Comparison of ENCODE assay signal across 8 cellular contexts in the genomic region with DNA sequence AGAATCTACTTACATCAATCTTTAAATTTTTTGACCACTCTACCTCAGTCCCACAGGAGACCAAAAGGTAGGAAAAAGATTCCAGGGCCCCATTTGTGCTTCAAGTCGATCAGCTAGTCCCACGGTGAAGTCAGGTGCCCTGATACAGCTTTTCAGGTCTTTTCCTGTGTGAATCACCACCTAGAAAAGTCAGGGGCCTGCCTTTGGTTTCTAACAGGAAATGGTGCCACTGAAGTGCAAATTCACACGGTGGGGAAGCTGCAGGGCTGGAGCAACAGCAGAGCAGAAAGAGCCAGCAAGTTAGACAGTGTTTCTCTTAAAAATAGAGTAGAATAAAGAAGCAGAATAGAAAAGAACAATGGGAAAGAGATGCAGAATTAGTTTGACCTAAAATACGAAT.
DNase-seq lines count a peak whose midpoint lies in the region; ATAC-seq, FAIRE-seq and TF ChIP-seq lines count a peak whose summit lies in the region.

No MANE protein-coding gene starts in this region.

- no peak overlapping the region for H3K4me3 ChIP-seq in IMR-90 (ENCODE audit: insufficient read depth, low read depth, low read length)
- no peak overlapping the region for H3K4me3 ChIP-seq in kidney (ENCODE audit: low read length in 2 of 2)
- no peak overlapping the region for H3K4me3 ChIP-seq in tibial nerve

- POLR2A ChIA-PET in IMR-90 (lab: Charles Lee; ENCODE audit: unreplicated experiment), result no interaction called here

- no peak for TF ChIP-seq RAD21 in IMR-90 (IDR thresholded peaks at IDR 0.05; ENCODE audit: low read length)

- H4K91ac ChIP-seq in IMR-90 (ENCODE audit: insufficient read depth, low read depth, low read length), result no peak overlapping the region

- no peak overlapping the region for H2AFZ ChIP-seq in IMR-90 (replicated peaks; ENCODE audit: low read length, poor library complexity)

- no peak for FAIRE-seq in kidney (lab: Jason Lieb, UNC)

- H3K4me3 Mint-ChIP-seq in Calu3 (ENCODE audit: low read depth, unreplicated experiment), result no peak overlapping the region

- no peaks in the 10 kb centered on the region for H3K4me1 Mint-ChIP-seq in Calu3 (ENCODE audit: low read depth, unreplicated experiment)

- H4K20me1 ChIP-seq in IMR-90 (ENCODE audit: insufficient read depth, low read length), result no peaks in the 10 kb centered on the region

- intact Hi-C loops in Calu3 (cut with micrococcal nuclease; ENCODE audit: unreplicated experiment) (no loop called here), IMR-90 (cut with micrococcal nuclease) (no loop called here), kidney (cut with DNase I) (no loop called here), posterior vena cava (cut with DNase I) (no loop called here)

- H3K27me3 ChIP-seq in IMR-90 (ENCODE audit: control insufficient read depth, insufficient read depth, low read length), result no peaks in the 10 kb centered on the region
- no peaks in the 10 kb centered on the region for H3K27me3 ChIP-seq in tibial nerve

- H3K9me1 ChIP-seq in IMR-90 (ENCODE audit: insufficient read depth, low read length), result no peaks in the 10 kb centered on the region

- H3K9ac ChIP-seq in IMR-90 (ENCODE audit: low read depth, low read length), result no peak overlapping the region
- H3K9ac ChIP-seq in kidney (ENCODE audit: low read length in 2 of 2), result no peak overlapping the region

- H3K36me3 ChIP-seq in IMR-90 (ENCODE audit: control insufficient read depth, insufficient read depth, low read length) (no peaks in the 10 kb centered on the region), kidney (ENCODE audit: control insufficient read depth in 1 of 2, insufficient read depth in 2 of 2, low read length in 2 of 2) (no peaks in the 10 kb centered on the region), tibial nerve (no peaks in the 10 kb centered on the region)

- DNase-seq in Calu3 (peak; percentile 3), IMR-90 (peak; percentile 37), activated T-cell treated with anti-CD3 and anti-CD28 coated beads for 48 hours (ENCODE audit: low read depth) (peak; percentile 40), kidney (peak; percentile 37), tibial nerve (ENCODE audit: low spot score in 2 of 2) (no peak), posterior vena cava (ENCODE audit: low spot score) (no peak)
- peak; percentile 61 for DNase-seq in stimulated activated naive CD8-positive, alpha-beta T cell treated with anti-CD3 and anti-CD28 coated beads, Interleukin-15, Interleukin-2, amounts not matched to agents 100 U/mL and 50 U/mL, for 24 hours

- H3K36me3 Mint-ChIP-seq in Calu3 (ENCODE audit: insufficient read depth, unreplicated experiment), result no peaks in the 10 kb centered on the region

- TF ChIP-seq CTCF in Calu3 (IDR thresholded peaks at IDR 0.05; ENCODE audit: unreplicated experiment), result no peak
- TF ChIP-seq CTCF in IMR-90 (conservative IDR thresholded peaks at IDR 0.05; ENCODE audit: low read depth, low read length), result no peak
- TF ChIP-seq CTCF in kidney (IDR thresholded peaks at IDR 0.05; ENCODE audit: borderline replicate concordance, extremely low read depth, insufficient read depth), result no peak
- TF ChIP-seq CTCF in tibial nerve (IDR thresholded peaks at IDR 0.05), result no peak

- TF ChIP-seq POLR2A in IMR-90 (IDR thresholded peaks at IDR 0.05; ENCODE audit: low read depth, low read length), result no peak
- TF ChIP-seq POLR2A in tibial nerve (IDR thresholded peaks at IDR 0.05), result no peak

- H4K8ac ChIP-seq in IMR-90 (ENCODE audit: low read depth in 2 of 2, low read length in 2 of 2), result no peak overlapping the region

- H4K5ac ChIP-seq in IMR-90 (ENCODE audit: low read depth, low read length), result no peak overlapping the region

- ATAC-seq in GM21423 (IDR thresholded peaks at IDR 0.05; ENCODE audit: unreplicated experiment), result peak; percentile 91
- ATAC-seq in IMR-90 (ENCODE audit: low read depth), result no peak
- ATAC-seq in stimulated activated naive CD8-positive, alpha-beta T cell treated with anti-CD3 and anti-CD28 coated beads, Interleukin-15, Interleukin-2, amounts not matched to agents 100 U/mL and 50 U/mL, for 24 hours, result peak; percentile 93

- CTCF ChIA-PET in Calu3 (lab: Charles Lee), result interaction anchor here (0.6 kb wide), 1 partner anchor 280 kb away, joined by 3 read pairs; no protein-coding TSS in a partner anchor
- CTCF ChIA-PET in IMR-90 (lab: Yijun Ruan, JAX), result no interaction called here

- H2AK9ac ChIP-seq in IMR-90 (replicated peaks; ENCODE audit: low read depth, low read length, poor library complexity), result no peak overlapping the region

- H3K4me1 ChIP-seq in IMR-90 (ENCODE audit: control insufficient read depth, insufficient read depth, low read length) (no peaks in the 10 kb centered on the region), kidney (ENCODE audit: control insufficient read depth in 1 of 2, insufficient read depth in 1 of 2, low read depth in 1 of 2, low read length in 2 of 2) (no peaks in the 10 kb centered on the region), tibial nerve (peaks cover 0 to 5% (median 0%) of the 10 kb centered on the region in 4 donors)

- no peaks in the 10 kb centered on the region for H3K9me3 ChIP-seq in IMR-90 (ENCODE audit: control insufficient read depth, insufficient read depth, low read length)
- no peaks in the 10 kb centered on the region for H3K9me3 ChIP-seq in kidney (ENCODE audit: control insufficient read depth in 1 of 2, low read length in 2 of 2)
- H3K9me3 ChIP-seq in tibial nerve, result no peaks in the 10 kb centered on the region

- peaks cover 28 to 46% of the 10 kb centered on the region in 2 experiments for H3K79me1 ChIP-seq in IMR-90 (ENCODE audit: low read depth in 1 of 2, low read length in 2 of 2)

- H2BK120ac ChIP-seq in IMR-90 (ENCODE audit: low read depth, low read length), result no peak overlapping the region

- peak overlapping the region; percentile 79 for H3K27ac Mint-ChIP-seq in Calu3 (ENCODE audit: unreplicated experiment)

- no peak overlapping the region for H3K27ac ChIP-seq in IMR-90 (ENCODE audit: insufficient read depth, low read length)
- no peak overlapping the region for H3K27ac ChIP-seq in kidney (ENCODE audit: low read depth in 2 of 2, low read length in 2 of 2)
- H3K27ac ChIP-seq in tibial nerve, result no peak overlapping the region

- no peak overlapping the region for H2BK15ac ChIP-seq in IMR-90 (ENCODE audit: low read depth, low read length)

- no CpG with 5 or more reads among the region's 4 CpGs for WGBS in IMR-90 (ENCODE audit: extremely low coverage in 2 of 2, insufficient read length in 1 of 2), 2 experiments
- 46 to 54% methylated on average over 4 of the region's 4 CpGs for WGBS in tibial nerve, 2 donors

- no peak overlapping the region for H3K18ac ChIP-seq in IMR-90 (ENCODE audit: low read depth, low read length)

- in situ Hi-C loops in IMR-90 (cut with MboI; ENCODE audit: low sequenced_read_pairs), result no loop called here

- H2AK5ac ChIP-seq in IMR-90 (ENCODE audit: low read depth, low read length), result no peak overlapping the region

- no peak overlapping the region for H2BK5ac ChIP-seq in IMR-90 (ENCODE audit: low read depth, low read length, poor library complexity, severe bottlenecking)

- BruUV-seq in Calu3 (replicated peaks; lab: Mats Ljungman, UMichigan), result no TSS peak
- BruUV-seq in IMR-90 (replicated peaks; lab: Mats Ljungman, UMichigan), result no TSS peak

- H3K9me3 Mint-ChIP-seq in Calu3 (ENCODE audit: low read depth, unreplicated experiment), result no peaks in the 10 kb centered on the region

- H3K14ac ChIP-seq in IMR-90 (replicated peaks; ENCODE audit: low read depth, low read length), result no peak overlapping the region

- no peaks in the 10 kb centered on the region for H3K27me3 Mint-ChIP-seq in Calu3 (ENCODE audit: unreplicated experiment)

- no peak overlapping the region for H3K4ac ChIP-seq in IMR-90 (ENCODE audit: low read depth, low read length)

- H3K23ac ChIP-seq in IMR-90 (ENCODE audit: low read depth, low read length), result no peak overlapping the region

- dilution Hi-C loops in IMR-90 (cut with HindIII; ENCODE audit: low sequenced_read_pairs, unreplicated experiment), result no loop called here

- TF ChIP-seq EP300 in tibial nerve (IDR thresholded peaks at IDR 0.05), result no peak

- H3K4me2 ChIP-seq in IMR-90 (ENCODE audit: low read depth, low read length), result no peak overlapping the region

- H3K56ac ChIP-seq in IMR-90 (ENCODE audit: extremely low read depth, insufficient read depth, low read length), result no peak overlapping the region

- no peak overlapping the region for H2BK20ac ChIP-seq in IMR-90 (ENCODE audit: low read depth, low read length)

TF ChIP-seq in IMR-90, 13 proteins besides CTCF, POLR2A, EP300 and RAD21:
- no peak for TF ChIP-seq RFX5 (IDR thresholded peaks at IDR 0.05; ENCODE audit: low read depth, low read length)
- no peak for TF ChIP-seq MAZ (IDR thresholded peaks at IDR 0.05; ENCODE audit: borderline replicate concordance, low read depth, low read length)
- no peak for TF ChIP-seq RCOR1 (IDR thresholded peaks at IDR 0.05; ENCODE audit: insufficient replicate concordance, low read length)
- TF ChIP-seq, protein P1, sequence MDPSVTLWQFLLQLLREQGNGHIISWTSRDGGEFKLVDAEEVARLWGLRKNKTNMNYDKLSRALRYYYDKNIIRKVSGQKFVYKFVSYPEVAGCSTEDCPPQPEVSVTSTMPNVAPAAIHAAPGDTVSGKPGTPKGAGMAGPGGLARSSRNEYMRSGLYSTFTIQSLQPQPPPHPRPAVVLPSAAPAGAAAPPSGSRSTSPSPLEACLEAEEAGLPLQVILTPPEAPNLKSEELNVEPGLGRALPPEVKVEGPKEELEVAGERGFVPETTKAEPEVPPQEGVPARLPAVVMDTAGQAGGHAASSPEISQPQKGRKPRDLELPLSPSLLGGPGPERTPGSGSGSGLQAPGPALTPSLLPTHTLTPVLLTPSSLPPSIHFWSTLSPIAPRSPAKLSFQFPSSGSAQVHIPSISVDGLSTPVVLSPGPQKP (IDR thresholded peaks at IDR 0.05; ENCODE audit: borderline replicate concordance, low read depth, low read length), result no peak
- no peak for TF ChIP-seq SMC3 (IDR thresholded peaks at IDR 0.05; ENCODE audit: low read depth, low read length)
- TF ChIP-seq, protein P2, sequence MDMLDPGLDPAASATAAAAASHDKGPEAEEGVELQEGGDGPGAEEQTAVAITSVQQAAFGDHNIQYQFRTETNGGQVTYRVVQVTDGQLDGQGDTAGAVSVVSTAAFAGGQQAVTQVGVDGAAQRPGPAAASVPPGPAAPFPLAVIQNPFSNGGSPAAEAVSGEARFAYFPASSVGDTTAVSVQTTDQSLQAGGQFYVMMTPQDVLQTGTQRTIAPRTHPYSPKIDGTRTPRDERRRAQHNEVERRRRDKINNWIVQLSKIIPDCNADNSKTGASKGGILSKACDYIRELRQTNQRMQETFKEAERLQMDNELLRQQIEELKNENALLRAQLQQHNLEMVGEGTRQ (IDR thresholded peaks at IDR 0.05; ENCODE audit: low read depth, low read length), result no peak
- TF ChIP-seq MXI1 (IDR thresholded peaks at IDR 0.05; ENCODE audit: borderline replicate concordance, low read depth, low read length), result no peak
TF ChIP-seq in IMR-90: peak in this region for 0.

Comparison
In these comparisons a context has a peak if more than half of its experiments do, and no peak if none do; other contexts are left out.
1. DNase-seq: peak in Calu3 (single experiment), IMR-90 (single experiment), activated T-cell treated with anti-CD3 and anti-CD28 coated beads for 48 hours (single experiment), kidney (single experiment) and stimulated activated naive CD8-positive, alpha-beta T cell treated with anti-CD3 and anti-CD28 coated beads, Interleukin-15, Interleukin-2, amounts not matched to agents 100 U/mL and 50 U/mL, for 24 hours (single experiment); none in tibial nerve (0 of 2) and posterior vena cava (single experiment).